In the genomic region with DNA sequence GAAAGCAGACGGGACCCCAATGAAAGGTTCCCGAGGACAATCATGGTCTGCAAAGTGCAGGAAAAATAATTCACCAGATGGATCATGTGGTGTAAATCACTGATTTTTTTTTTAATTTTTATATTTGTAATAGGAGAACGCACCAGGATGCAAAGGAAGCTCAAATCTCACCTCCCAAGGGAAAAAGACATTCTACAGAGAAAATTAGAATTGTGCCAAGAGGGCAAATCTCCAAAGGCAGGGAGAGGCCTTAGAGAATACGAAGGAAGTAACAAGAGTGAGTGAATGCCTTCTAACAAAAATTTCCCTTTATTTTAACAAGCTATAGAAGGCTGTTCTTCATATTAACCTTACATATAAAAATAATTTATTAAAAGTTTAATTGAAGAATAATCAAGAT, we compare ENCODE assay signal across 13 cellular contexts.
"Had no signal": no experiment of that assay in that cellular context is flagged by ENCODE, and none has a peak within 500 bp of the region (broad histone marks: within the 10 kb centered on the region; RNA-seq: fewer than 3 reads in every experiment).

No MANE protein-coding gene starts in this region.

- H3K4me3 Mint-ChIP-seq: activated CD8-positive, alpha-beta T cell treated with anti-CD3 and anti-CD28 coated beads for 36 hours; activated T-helper 1 cell treated with anti-CD3 and anti-CD28 coated beads, Interleukin-12 subunit alpha, Interleukin-12 subunit beta, Interleukin-2, Interleukin-4 antibody, amounts not matched to agents 30 ng/mL and 10 ng/mL and 1 ng/mL, durations not matched to agents 14 hours and 24 hours and 36 hours; endodermal cell had no signal

- DNase-seq: activated CD8-positive, alpha-beta memory T cell treated with anti-CD3 and anti-CD28 coated beads, Interleukin-2, amount 50 U/mL, for 4 hours; activated CD8-positive, alpha-beta T cell treated with anti-CD3 and anti-CD28 coated beads for 36 hours; activated naive CD4-positive, alpha-beta T cell treated with Interleukin-2 at 50 U/mL for 16 hours; endodermal cell; erythroblast; foreskin melanocyte; head of caudate nucleus; mammary epithelial cell; sigmoid colon; stimulated activated CD4-positive, alpha-beta T cell treated with anti-CD3 and anti-CD28 coated beads, Interleukin-2, amount 100 ng/mL, for 24 hours; stimulated activated naive CD4-positive, alpha-beta T cell; upper lobe of left lung had no signal

- H3K9me3 ChIP-seq: sigmoid colon, upper lobe of left lung had no signal

- H3K27me3 ChIP-seq: sigmoid colon, upper lobe of left lung had no signal

- H3K36me3 ChIP-seq: sigmoid colon, upper lobe of left lung had no signal

- H3K4me3 ChIP-seq: sigmoid colon, upper lobe of left lung had no signal

- H3K9me3 Mint-ChIP-seq: activated CD8-positive, alpha-beta T cell treated with anti-CD3 and anti-CD28 coated beads for 36 hours; activated T-helper 1 cell treated with anti-CD3 and anti-CD28 coated beads, Interleukin-12 subunit alpha, Interleukin-12 subunit beta, Interleukin-2, Interleukin-4 antibody, amounts not matched to agents 30 ng/mL and 10 ng/mL and 1 ng/mL, durations not matched to agents 14 hours and 24 hours and 36 hours; endodermal cell had no signal

- H3K27ac Mint-ChIP-seq: endodermal cell had no signal

- H3K27ac ChIP-seq: sigmoid colon, upper lobe of left lung had no signal

- H3K27me3 Mint-ChIP-seq: activated CD8-positive, alpha-beta T cell treated with anti-CD3 and anti-CD28 coated beads for 36 hours had no signal

- ATAC-seq: activated CD8-positive, alpha-beta T cell treated with anti-CD3 and anti-CD28 coated beads for 36 hours had no signal
